17 cellular contexts compared by ENCODE assay signal in genomic region chr16:57621521-57622268, GRCh38. TPM values are rescaled to one million over a fixed set of nuclear protein-coding genes. Genes with fewer than 3 reads are reported as not detected.
DNase-seq lines count a peak whose midpoint lies in the region; ATAC-seq, FAIRE-seq and TF ChIP-seq lines count a peak whose summit lies in the region.
"Had no signal": no experiment of that assay in that cellular context is flagged by ENCODE, and none has a peak within 500 bp of the region (broad histone marks: within the 10 kb centered on the region; RNA-seq: fewer than 3 reads in every experiment).

No MANE protein-coding gene starts in this region.

- no peak for ATAC-seq in stimulated activated effector memory CD8-positive, alpha-beta T cell treated with anti-CD3 and anti-CD28 coated beads, Interleukin-12 subunit alpha, Interleukin-12 subunit beta, amount 100 ng/mL, for 72 hours
- no peak for ATAC-seq in HG03045 (IDR thresholded peaks at IDR 0.05; ENCODE audit: unreplicated experiment)
- ATAC-seq: stimulated activated naive CD8-positive, alpha-beta T cell treated with anti-CD3 and anti-CD28 coated beads, Interleukin-15, amount 100 ng/mL, for 72 hours; T-helper 17 cell had no signal

- FAIRE-seq in kidney (lab: Jason Lieb, UNC), result no peak
- FAIRE-seq: H54 had no signal

- CTCF ChIA-PET in HEK293 (lab: Yijun Ruan, JAX), result interaction anchor here (0.6 to 1.7 kb wide), 3 partner anchors 27 to 206 kb away, joined by 4 to 7 read pairs (median 4); no protein-coding TSS in a partner anchor

- H3K9me3 Mint-ChIP-seq in stimulated activated effector memory CD8-positive, alpha-beta T cell treated with anti-CD3 and anti-CD28 coated beads, Interleukin-12 subunit alpha, Interleukin-12 subunit beta, amount 100 ng/mL, for 72 hours, result no peaks in the 10 kb centered on the region
- no peaks in the 10 kb centered on the region for H3K9me3 Mint-ChIP-seq in activated T-helper 1 cell treated with anti-CD3 and anti-CD28 coated beads, Interleukin-12 subunit alpha, Interleukin-12 subunit beta, Interleukin-2, Interleukin-4 antibody, amounts not matched to agents 30 ng/mL and 10 ng/mL and 1 ng/mL, durations not matched to agents 14 hours and 24 hours and 36 hours
- H3K9me3 Mint-ChIP-seq: activated CD4-positive, alpha-beta memory T cell treated with anti-CD3 and anti-CD28 coated beads, Interleukin-2, amount 10 ng/mL, durations not matched to agents 7 days and 5 days; dendritic cell treated with granulocyte-macrophage colony-stimulating factor and Interleukin-4, amounts not matched to agents 40 ng/mL and 50 ng/mL, for 4 days; stimulated activated naive CD8-positive, alpha-beta T cell treated with anti-CD3 and anti-CD28 coated beads, Interleukin-15, amount 100 ng/mL, for 72 hours had no signal

- DNase-seq in kidney (peak; percentile 69), ureter (ENCODE audit: low spot score) (no peak)
- no peak for DNase-seq in stimulated activated effector memory CD8-positive, alpha-beta T cell treated with anti-CD3 and anti-CD28 coated beads, Interleukin-12 subunit alpha, Interleukin-12 subunit beta, amount 100 ng/mL, for 72 hours (ENCODE audit: low spot score in 2 of 2)
- DNase-seq in activated T-helper 1 cell treated with anti-CD3 and anti-CD28 coated beads, Interleukin-12 subunit alpha, Interleukin-12 subunit beta, Interleukin-2, Interleukin-4 antibody, amounts not matched to agents 30 ng/mL and 10 ng/mL and 1 ng/mL, durations not matched to agents 14 hours and 24 hours and 36 hours (ENCODE audit: low spot score), result no peak
- DNase-seq: activated CD4-positive, alpha-beta memory T cell treated with anti-CD3 and anti-CD28 coated beads, Interleukin-2, amount 10 ng/mL, durations not matched to agents 7 days and 5 days; activated naive CD4-positive, alpha-beta T cell treated with anti-CD3 and anti-CD28 coated beads, Interleukin-2, amount 50 U/mL, for 16 hours; DMS 273 treated with DMSO at 0.1 percent for 48 hours; gastrocnemius medialis; NCI-H1694 treated with DMSO at 0.1 percent for 48 hours; stimulated activated CD4-positive, alpha-beta T cell treated with anti-CD3 and anti-CD28 coated beads, Interleukin-4, amount 100 ng/mL, for 4 hours; stimulated activated naive CD8-positive, alpha-beta T cell treated with anti-CD3 and anti-CD28 coated beads, Interleukin-15, amount 100 ng/mL, for 72 hours; T-helper 17 cell had no signal

- H3K27ac ChIP-seq in HEK293 (ENCODE audit: extremely low read depth, low read depth, low read length) (no peak overlapping the region), VCaP (peak overlapping the region; percentile 87; the same call in 1 of the 2 replicates), kidney (ENCODE audit: low read depth in 2 of 2, low read length in 2 of 2) (peak overlapping the region; percentile 91 to 99)
- H3K27ac ChIP-seq: gastrocnemius medialis had no signal

- intact Hi-C loops in kidney (cut with DNase I), result no loop called here
- intact Hi-C loops in activated T-helper 1 cell treated with anti-CD3 and anti-CD28 coated beads, Interleukin-12 subunit alpha, Interleukin-12 subunit beta, Interleukin-2, Interleukin-4 antibody, amounts not matched to agents 30 ng/mL and 10 ng/mL and 1 ng/mL, durations not matched to agents 14 hours and 24 hours and 36 hours (cut with micrococcal nuclease), result no loop called here

- TF ChIP-seq CTCF in HEK293 (tag by site-specific recombination; IDR thresholded peaks at IDR 0.05) (no peak), VCaP (conservative IDR thresholded peaks at IDR 0.05) (no peak), kidney (IDR thresholded peaks at IDR 0.05; ENCODE audit: borderline replicate concordance, extremely low read depth, insufficient read depth) (no peak)

- peaks cover 5% of the 10 kb centered on the region for H3K36me3 Mint-ChIP-seq in stimulated activated effector memory CD8-positive, alpha-beta T cell treated with anti-CD3 and anti-CD28 coated beads, Interleukin-12 subunit alpha, Interleukin-12 subunit beta, amount 100 ng/mL, for 72 hours
- H3K36me3 Mint-ChIP-seq in activated T-helper 1 cell treated with anti-CD3 and anti-CD28 coated beads, Interleukin-12 subunit alpha, Interleukin-12 subunit beta, Interleukin-2, Interleukin-4 antibody, amounts not matched to agents 30 ng/mL and 10 ng/mL and 1 ng/mL, durations not matched to agents 14 hours and 24 hours and 36 hours (ENCODE audit: low read depth), result no peaks in the 10 kb centered on the region

- POLR2A ChIA-PET in HEK293 (lab: Yijun Ruan, JAX), result no interaction called here

- H3K27me3 Mint-ChIP-seq in activated T-helper 1 cell treated with anti-CD3 and anti-CD28 coated beads, Interleukin-12 subunit alpha, Interleukin-12 subunit beta, Interleukin-2, Interleukin-4 antibody, amounts not matched to agents 30 ng/mL and 10 ng/mL and 1 ng/mL, durations not matched to agents 14 hours and 24 hours and 36 hours (ENCODE audit: insufficient read depth), result peaks cover 7% of the 10 kb centered on the region

- no peaks in the 10 kb centered on the region for H3K4me1 ChIP-seq in HEK293 (ENCODE audit: control insufficient read depth, insufficient read depth, low read length)
- peaks cover 63 to 69% of the 10 kb centered on the region in 2 donors for H3K4me1 ChIP-seq in kidney (ENCODE audit: control insufficient read depth in 1 of 2, insufficient read depth in 1 of 2, low read depth in 1 of 2, low read length in 2 of 2)

- peak overlapping the region; percentile 43 to 74 for H3K9ac ChIP-seq in kidney (ENCODE audit: low read length in 2 of 2)

- peaks cover 45% of the 10 kb centered on the region for H3K4me1 Mint-ChIP-seq in stimulated activated effector memory CD8-positive, alpha-beta T cell treated with anti-CD3 and anti-CD28 coated beads, Interleukin-12 subunit alpha, Interleukin-12 subunit beta, amount 100 ng/mL, for 72 hours
- no peaks in the 10 kb centered on the region for H3K4me1 Mint-ChIP-seq in activated T-helper 1 cell treated with anti-CD3 and anti-CD28 coated beads, Interleukin-12 subunit alpha, Interleukin-12 subunit beta, Interleukin-2, Interleukin-4 antibody, amounts not matched to agents 30 ng/mL and 10 ng/mL and 1 ng/mL, durations not matched to agents 14 hours and 24 hours and 36 hours (ENCODE audit: low read depth)
- H3K4me1 Mint-ChIP-seq: activated CD4-positive, alpha-beta memory T cell treated with anti-CD3 and anti-CD28 coated beads, Interleukin-2, amount 10 ng/mL, durations not matched to agents 7 days and 5 days had no signal

- H3K4me3 ChIP-seq in HEK293 (ENCODE audit: low read depth, low read length) (no peak overlapping the region), kidney (ENCODE audit: low read length in 2 of 2) (peak overlapping the region; percentile 58 to 73)
- H3K4me3 ChIP-seq: gastrocnemius medialis had no signal

- H3K4me3 Mint-ChIP-seq in stimulated activated effector memory CD8-positive, alpha-beta T cell treated with anti-CD3 and anti-CD28 coated beads, Interleukin-12 subunit alpha, Interleukin-12 subunit beta, amount 100 ng/mL, for 72 hours, result no peak overlapping the region
- H3K4me3 Mint-ChIP-seq in activated T-helper 1 cell treated with anti-CD3 and anti-CD28 coated beads, Interleukin-12 subunit alpha, Interleukin-12 subunit beta, Interleukin-2, Interleukin-4 antibody, amounts not matched to agents 30 ng/mL and 10 ng/mL and 1 ng/mL, durations not matched to agents 14 hours and 24 hours and 36 hours, result no peak overlapping the region
- H3K4me3 Mint-ChIP-seq: activated CD4-positive, alpha-beta memory T cell treated with anti-CD3 and anti-CD28 coated beads, Interleukin-2, amount 10 ng/mL, durations not matched to agents 7 days and 5 days; dendritic cell treated with granulocyte-macrophage colony-stimulating factor and Interleukin-4, amounts not matched to agents 40 ng/mL and 50 ng/mL, for 4 days; stimulated activated naive CD8-positive, alpha-beta T cell treated with anti-CD3 and anti-CD28 coated beads, Interleukin-15, amount 100 ng/mL, for 72 hours; T-helper 17 cell had no signal

- H3K9me3 ChIP-seq in HEK293 (ENCODE audit: control insufficient read depth, insufficient read depth, low read depth, low read length) (no peaks in the 10 kb centered on the region), kidney (ENCODE audit: control insufficient read depth in 1 of 2, low read length in 2 of 2) (no peaks in the 10 kb centered on the region)
- H3K9me3 ChIP-seq: gastrocnemius medialis had no signal

- peak overlapping the region; percentile 48 for H3K27ac Mint-ChIP-seq in stimulated activated effector memory CD8-positive, alpha-beta T cell treated with anti-CD3 and anti-CD28 coated beads, Interleukin-12 subunit alpha, Interleukin-12 subunit beta, amount 100 ng/mL, for 72 hours
- no peak overlapping the region for H3K27ac Mint-ChIP-seq in activated T-helper 1 cell treated with anti-CD3 and anti-CD28 coated beads, Interleukin-12 subunit alpha, Interleukin-12 subunit beta, Interleukin-2, Interleukin-4 antibody, amounts not matched to agents 30 ng/mL and 10 ng/mL and 1 ng/mL, durations not matched to agents 14 hours and 24 hours and 36 hours
- H3K27ac Mint-ChIP-seq: activated CD4-positive, alpha-beta memory T cell treated with anti-CD3 and anti-CD28 coated beads, Interleukin-2, amount 10 ng/mL, durations not matched to agents 7 days and 5 days; dendritic cell treated with granulocyte-macrophage colony-stimulating factor and Interleukin-4, amounts not matched to agents 40 ng/mL and 50 ng/mL, for 4 days; T-helper 17 cell had no signal

- no peaks in the 10 kb centered on the region for H3K36me3 ChIP-seq in HEK293 (ENCODE audit: control insufficient read depth in 2 of 2, insufficient read depth in 1 of 2, low read length in 2 of 2)
- peaks cover 0 to 5% of the 10 kb centered on the region in 2 donors for H3K36me3 ChIP-seq in kidney (ENCODE audit: control insufficient read depth in 1 of 2, insufficient read depth in 2 of 2, low read length in 2 of 2)
- H3K36me3 ChIP-seq: gastrocnemius medialis had no signal

TF ChIP-seq in HEK293, 187 proteins besides CTCF, POLR2A, EP300 and RAD21 (continues in another document):
- TF ChIP-seq SP3 (tag by site-specific recombination; IDR thresholded peaks at IDR 0.05), result no peak

RNA-seq across cellular contexts. Expression of gene ADGRG1, which starts 6.7 kb away (rescaled TPM):
- total RNA-seq in kidney, result 351 TPM
- polyA plus RNA-seq in kidney (ENCODE audit: insufficient read depth, low read depth, low replicate concordance), result 188 TPM
- 6.4 and 7.7 TPM in 2 replicates for total RNA-seq in activated T-helper 1 cell treated with anti-CD3 and anti-CD28 coated beads, Interleukin-12 subunit alpha, Interleukin-12 subunit beta, Interleukin-2, Interleukin-4 antibody, amounts not matched to agents 30 ng/mL and 10 ng/mL and 1 ng/mL, durations not matched to agents 14 hours and 24 hours and 36 hours
- 201 TPM for total RNA-seq in ureter

RNA-seq across cellular contexts. Expression of gene ADGRG3, which starts 46.4 kb away (rescaled TPM):
- total RNA-seq in kidney (1.8 TPM), ureter (2.2 TPM)
- polyA plus RNA-seq in kidney (ENCODE audit: insufficient read depth, low read depth, low replicate concordance), result 0.17 TPM
- not detected in 2 replicates for total RNA-seq in activated T-helper 1 cell treated with anti-CD3 and anti-CD28 coated beads, Interleukin-12 subunit alpha, Interleukin-12 subunit beta, Interleukin-2, Interleukin-4 antibody, amounts not matched to agents 30 ng/mL and 10 ng/mL and 1 ng/mL, durations not matched to agents 14 hours and 24 hours and 36 hours
- total RNA-seq: activated CD4-positive, alpha-beta memory T cell treated with anti-CD3 and anti-CD28 coated beads, Interleukin-2, amount 10 ng/mL, durations not matched to agents 7 days and 5 days had no signal

Comparison
In these comparisons a context has a peak if more than half of its experiments do, and no peak if none do; other contexts are left out.
1. RNA of gene ADGRG1, which starts 6.7 kb away (total RNA-seq): 351 TPM in kidney (single experiment) and 201 TPM in ureter (single experiment); 6.4 to 7.7 TPM in activated T-helper 1 cell treated with anti-CD3 and anti-CD28 coated beads, Interleukin-12 subunit alpha, Interleukin-12 subunit beta, Interleukin-2, Interleukin-4 antibody, amounts not matched to agents 30 ng/mL and 10 ng/mL and 1 ng/mL, durations not matched to agents 14 hours and 24 hours and 36 hours; every median in the first group is over 10 times any median in the second.